ENCODE assay signal across 10 cellular contexts in the genomic region with DNA sequence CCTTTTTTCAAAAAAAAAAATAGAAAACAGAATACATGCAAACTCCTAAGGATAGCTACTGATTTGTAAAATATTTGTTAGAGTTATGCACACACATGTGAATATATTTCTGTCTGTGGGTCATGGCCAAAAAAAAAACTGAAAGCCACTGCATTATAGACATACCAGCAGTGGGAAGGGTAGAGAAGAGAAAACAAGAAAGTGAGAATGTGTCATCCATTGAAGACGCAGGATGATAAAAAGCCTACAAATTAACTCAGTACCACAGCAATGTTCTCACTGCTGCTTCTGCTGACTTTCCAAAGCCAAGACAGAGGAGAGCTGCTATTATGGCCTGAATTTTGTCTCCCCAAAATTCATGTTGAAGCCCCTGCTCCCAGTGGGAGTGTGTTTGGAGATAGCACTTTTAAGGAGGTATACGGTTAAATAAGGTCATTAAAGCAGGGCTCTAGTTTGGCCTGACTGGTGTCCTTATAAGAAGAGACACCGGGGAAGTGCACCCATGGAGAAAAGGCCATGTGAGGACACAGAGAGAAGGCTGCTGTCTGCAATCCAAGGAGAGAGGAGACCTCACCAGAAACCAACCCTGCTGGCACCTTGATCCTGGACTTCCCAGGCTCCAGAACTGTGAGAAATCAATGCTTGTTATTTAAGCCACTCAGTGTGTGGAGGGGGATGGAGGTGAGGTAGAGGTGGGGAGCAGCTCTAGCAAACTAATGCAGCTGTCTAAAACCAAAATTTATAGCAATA.
DNase-seq lines count a peak whose midpoint lies in the region; ATAC-seq and TF ChIP-seq lines count a peak whose summit lies in the region.
"Had no signal": no experiment of that assay in that cellular context is flagged by ENCODE, and none has a peak within 500 bp of the region (broad histone marks: within the 10 kb centered on the region; RNA-seq: fewer than 3 reads in every experiment).

No MANE protein-coding gene starts in this region.

- H3K9me3 ChIP-seq in SJSA1 (replicated peaks) (no peaks in the 10 kb centered on the region), stomach (no peaks in the 10 kb centered on the region)

- TF ChIP-seq CTCF in foreskin keratinocyte (conservative IDR thresholded peaks at IDR 0.05) (no peak), stomach (IDR thresholded peaks at IDR 0.05) (no peak)

- H3K4me1 ChIP-seq in SJSA1 (replicated peaks) (peaks cover 58% of the 10 kb centered on the region), foreskin keratinocyte (peaks cover 23% of the 10 kb centered on the region), stomach (peaks cover 8 to 57% (median 29%) of the 10 kb centered on the region in 4 donors)

- H3K36me3 ChIP-seq in SJSA1 (no peaks in the 10 kb centered on the region), stomach (peaks cover under 1 to 12% (median 4%) of the 10 kb centered on the region in 4 donors)

- no peaks in the 10 kb centered on the region for H3K27me3 ChIP-seq in SJSA1 (replicated peaks)
- no peaks in the 10 kb centered on the region for H3K27me3 ChIP-seq in foreskin keratinocyte
- H3K27me3 ChIP-seq in stomach, result no peaks in the 10 kb centered on the region

- WGBS in stomach, 5 donors, result 68 to 86% (median 82%) methylated on average over 3 of the region's 3 CpGs

- intact Hi-C loops in stomach (cut with DNase I; ENCODE audit: low total_unique reads), result no loop called here

- no peak for TF ChIP-seq POLR2A in stomach (IDR thresholded peaks at IDR 0.05)

- peak; percentile 49 for ATAC-seq in GM18517 (IDR thresholded peaks at IDR 0.05; ENCODE audit: unreplicated experiment)
- no peak for ATAC-seq in foreskin keratinocyte
- ATAC-seq: activated CD8-positive, alpha-beta T cell treated with anti-CD3 and anti-CD28 coated beads, Interleukin-2, amount 10 ng/mL, durations not matched to agents 7 days and 5 days had no signal

- DNase-seq in SJSA1 (ENCODE audit: low read depth in 1 of 2, low spot score in 2 of 2) (peak in 1 of 2 experiments; percentile 73), foreskin keratinocyte (peak; percentile 19 to 57), stomach (no peak), AML-193 (lab: John Stamatoyannopoulos, UW) (no peak), GM19238 (ENCODE audit: insufficient read length, low spot score) (no peak), NCI-H1105 (lab: John Stamatoyannopoulos, UW) (no peak)
- no peak for DNase-seq in stimulated activated CD4-positive, alpha-beta T cell treated with anti-CD3 and anti-CD28 coated beads, Interleukin-1b, Interleukin-23, amount 100 ng/mL, for 48 hours
- DNase-seq: activated CD8-positive, alpha-beta T cell treated with anti-CD3 and anti-CD28 coated beads, Interleukin-2, amount 10 ng/mL, durations not matched to agents 7 days and 5 days; NCI-H1417 treated with DMSO at 0.1 percent for 48 hours had no signal

- H3K27ac ChIP-seq in SJSA1, result peak overlapping the region; percentile 82
- peak overlapping the region; percentile 99 for H3K27ac ChIP-seq in foreskin keratinocyte
- peak overlapping the region in 3 of 5 donors; percentile 31 to 48 (median 40) for H3K27ac ChIP-seq in stomach

- H3K4me3 ChIP-seq in SJSA1 (no peak overlapping the region), stomach (no peak overlapping the region)

- TF ChIP-seq EP300 in stomach (IDR thresholded peaks at IDR 0.05), result no peak

Comparison
In these comparisons a context has a peak if more than half of its experiments do, and no peak if none do; other contexts are left out.
1. DNase-seq: peak in foreskin keratinocyte (2 of 2); none in stomach (single experiment), AML-193 (0 of 2), stimulated activated CD4-positive, alpha-beta T cell treated with anti-CD3 and anti-CD28 coated beads, Interleukin-1b, Interleukin-23, amount 100 ng/mL, for 48 hours (single experiment), GM19238 (single experiment) and NCI-H1105 (single experiment).
2. H3K27ac ChIP-seq: peak in every context shown above with its lines; median percentile 99 in foreskin keratinocyte; 82 in SJSA1; 40 in stomach.